In the genomic region with DNA sequence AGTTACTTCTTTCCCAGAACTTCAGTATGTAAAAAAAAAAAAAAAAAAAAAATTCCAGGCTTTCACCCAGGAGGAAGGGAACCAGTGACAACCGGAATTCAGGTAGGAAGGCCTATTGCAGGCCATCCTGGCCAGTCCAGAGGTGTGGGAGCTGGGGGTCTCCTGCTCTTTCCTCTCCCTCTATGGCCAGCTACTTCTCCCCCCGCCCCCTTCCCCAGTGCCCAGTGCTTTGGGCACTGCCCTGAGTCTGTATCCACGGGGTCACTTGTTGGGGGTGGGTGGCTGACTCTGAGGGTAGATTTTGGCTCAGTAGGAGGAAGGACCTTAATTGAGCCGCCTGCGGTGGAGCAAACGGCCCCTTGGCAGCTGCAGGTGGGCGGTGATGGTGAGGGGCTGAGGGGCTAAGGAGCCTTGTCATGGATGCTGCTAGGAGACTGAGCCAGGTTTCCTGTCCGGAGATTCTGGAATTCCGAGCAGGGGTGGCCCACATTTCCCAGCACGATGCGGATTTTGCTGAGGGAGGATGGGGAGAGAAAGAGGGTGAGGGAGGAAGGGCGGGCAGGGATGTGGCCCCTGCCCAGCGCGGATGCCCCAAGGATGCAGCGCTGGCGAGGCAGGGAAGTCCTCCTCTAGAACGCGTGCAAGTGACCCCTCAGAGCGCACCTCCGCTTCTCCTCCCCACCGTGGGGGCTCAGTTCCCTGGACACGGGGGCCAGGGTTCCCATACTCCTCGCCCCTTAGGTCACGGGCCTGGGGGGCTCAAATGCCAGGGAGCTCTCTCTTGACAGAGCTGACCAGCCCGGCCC, we compare ENCODE assay signal across 7 cellular contexts. TPM values are rescaled to one million over a fixed set of nuclear protein-coding genes. Genes with fewer than 3 reads are reported as not detected.
A peak's percentile ranks its signal among the peaks of the same experiment; 100 is the strongest.
DNase-seq lines count a peak whose midpoint lies in the region; FAIRE-seq and TF ChIP-seq lines count a peak whose summit lies in the region.

No MANE protein-coding gene starts in this region.

- 25 to 48% (median 34%) methylated on average over 9 to 25 of the region's 25 CpGs for WGBS in adrenal gland, 4 donors

- H3K4me3 Mint-ChIP-seq in IgD-negative memory B cell = peak overlapping the region; percentile 87 to 95 (median 94)

- peaks cover 14 to 21% (median 16%) of the 10 kb centered on the region in 3 donors for H3K4me1 Mint-ChIP-seq in IgD-negative memory B cell

- H3K27ac ChIP-seq in adrenal gland = peak overlapping the region; percentile 53 to 93 (median 86)
- peak overlapping the region; percentile 56 for H3K27ac ChIP-seq in keratinocyte (ENCODE audit: control insufficient read depth, insufficient read depth, low read length)
- peak overlapping the region; percentile 89 for H3K27ac ChIP-seq in stomach smooth muscle (ENCODE audit: low read length)

- H3K79me2 ChIP-seq in keratinocyte (ENCODE audit: control insufficient read depth, insufficient read depth, low read length) = peaks cover 24% of the 10 kb centered on the region

- TF ChIP-seq CTCF in adrenal gland (IDR thresholded peaks at IDR 0.05) (no peak), keratinocyte (optimal IDR thresholded peaks at IDR 0.05 in 1 of 3, IDR thresholded peaks at IDR 0.05 in 1 of 3, conservative IDR thresholded peaks at IDR 0.05 in 1 of 3; ENCODE audit: extremely low read depth in 1 of 3, insufficient read depth in 2 of 3, low read length in 3 of 3) (no peak), GM20000 (IDR thresholded peaks at IDR 0.05; ENCODE audit: extremely low read depth, missing control alignments) (no peak)

- H3K4me1 ChIP-seq in adrenal gland (replicated peaks in 1 of 2) = peaks cover 10 to 22% of the 10 kb centered on the region in 2 donors
- H3K4me1 ChIP-seq in keratinocyte (ENCODE audit: control insufficient read depth, extremely low read depth, insufficient read depth, low read length) = peaks cover 17% of the 10 kb centered on the region
- H3K4me1 ChIP-seq in stomach smooth muscle (ENCODE audit: control insufficient read depth, insufficient read depth, low read length) = peaks cover 39% of the 10 kb centered on the region

- peaks cover 0 to 2% (median 0%) of the 10 kb centered on the region in 3 donors for H3K9me3 Mint-ChIP-seq in IgD-negative memory B cell

- no peak for TF ChIP-seq POLR2A in adrenal gland (IDR thresholded peaks at IDR 0.05)

- H3K27me3 ChIP-seq in adrenal gland (no peaks in the 10 kb centered on the region), keratinocyte (ENCODE audit: control insufficient read depth, extremely low read depth, insufficient read depth, low read length) (no peaks in the 10 kb centered on the region), stomach smooth muscle (ENCODE audit: control insufficient read depth in 1 of 2, insufficient read depth in 2 of 2, low read length in 2 of 2) (no peaks in the 10 kb centered on the region)

- no peak for FAIRE-seq in keratinocyte (lab: Jason Lieb, UNC)

- H4K20me1 ChIP-seq in keratinocyte (ENCODE audit: control insufficient read depth, extremely low read depth, insufficient read depth, low read length) = no peaks in the 10 kb centered on the region

- peak overlapping the region; percentile 82 for H3K9ac ChIP-seq in keratinocyte (ENCODE audit: control insufficient read depth, extremely low read depth, insufficient read depth, low read length)
- peak overlapping the region; percentile 81 to 91 for H3K9ac ChIP-seq in stomach smooth muscle (ENCODE audit: low read length in 2 of 2)

- H3K9me3 ChIP-seq in adrenal gland (replicated peaks in 1 of 3) (no peaks in the 10 kb centered on the region), keratinocyte (ENCODE audit: control insufficient read depth, low read depth, low read length) (no peaks in the 10 kb centered on the region), stomach smooth muscle (ENCODE audit: control insufficient read depth in 2 of 2, low read length in 2 of 2) (no peaks in the 10 kb centered on the region)

- H3K36me3 Mint-ChIP-seq in IgD-negative memory B cell = peaks cover 4% of the 10 kb centered on the region

- peak overlapping the region; percentile 89 for H2AFZ ChIP-seq in keratinocyte (ENCODE audit: control insufficient read depth, low read length)

- dilution Hi-C loops in keratinocyte (cut with MboI; ENCODE audit: extremely low pct_ligation_motif_present, low sequenced_read_pairs) = no loop called here

- intact Hi-C loops in adrenal gland (cut with DNase I) = no loop called here

- peak overlapping the region; percentile 80 for H3K4me2 ChIP-seq in keratinocyte (ENCODE audit: control insufficient read depth, extremely low read depth, insufficient read depth, low read depth, low read length)

- H3K27ac Mint-ChIP-seq in IgD-negative memory B cell = peak overlapping the region; percentile 74 to 90 (median 80)

- DNase-seq in adrenal gland (peak in 2 of 7 donors; percentile 20 to 24), keratinocyte (ENCODE audit: low read depth, low spot score) (no peak), AG08396 (ENCODE audit: low spot score) (no peak), GM20000 (ENCODE audit: low spot score) (no peak)
- DNase-seq in NK-92 treated with Interleukin-12 subunit alpha and Interleukin-12 subunit beta, amount 100 ng/mL, for 24 hours (lab: John Stamatoyannopoulos, UW) = no peak

- H3K9me1 ChIP-seq in keratinocyte (ENCODE audit: control insufficient read depth, extremely low read depth, insufficient read depth, low read length) = no peaks in the 10 kb centered on the region

- H3K4me3 ChIP-seq in adrenal gland (peak overlapping the region; percentile 45 to 90 (median 73)), keratinocyte (ENCODE audit: control insufficient read depth in 2 of 3, extremely low read depth in 1 of 3, insufficient read depth in 2 of 3, low read depth in 1 of 3, low read length in 3 of 3) (peak overlapping the region; percentile 66 to 80 (median 78)), stomach smooth muscle (ENCODE audit: low read length in 2 of 2) (peak overlapping the region; percentile 74 to 81)

- H3K36me3 ChIP-seq in adrenal gland (replicated peaks in 1 of 2) = no peaks in the 10 kb centered on the region
- no peaks in the 10 kb centered on the region for H3K36me3 ChIP-seq in keratinocyte (ENCODE audit: control insufficient read depth in 2 of 2, extremely low read depth in 1 of 2, insufficient read depth in 2 of 2, low read length in 2 of 2)
- H3K36me3 ChIP-seq in stomach smooth muscle (ENCODE audit: control insufficient read depth in 2 of 2, insufficient read depth in 2 of 2, low read length in 2 of 2) = no peaks in the 10 kb centered on the region

- no peaks in the 10 kb centered on the region for H3K27me3 Mint-ChIP-seq in IgD-negative memory B cell

RNA-seq across cellular contexts. Expression of gene PHF2, which starts 1.3 kb away (rescaled TPM):
- polyA plus RNA-seq in IgD-negative memory B cell = 1.6 TPM
- 10 to 100 TPM; 14.5 to 27.2 (median 22.0) TPM for total RNA-seq in adrenal gland
- polyA plus RNA-seq in adrenal gland = 10 to 100 TPM; 11.5 to 37.6 (median 26.1) TPM
- polyA plus RNA-seq in keratinocyte = 3.7 to 6.6 TPM (median 5.1 TPM) in 3 replicates
- polyA plus RNA-seq in keratinocyte (2011; ENCODE audit: low read depth) = 2.8 TPM
- 3.0 and 3.6 TPM in 2 replicates for polyA plus RNA-seq in keratinocyte (2011; cell fraction: cytosol; rRNA removed)
- 7.4 and 8.4 TPM in 2 replicates for polyA plus RNA-seq in keratinocyte (2011; cell fraction: nucleus; rRNA removed)
- polyA plus RNA-seq in keratinocyte (2012; ENCODE audit: low replicate concordance) = 5.4 and 7.9 TPM in 2 replicates
- 2.9 to 5.9 TPM (median 4.3 TPM) in 3 replicates for polyA minus RNA-seq in keratinocyte
- polyA minus RNA-seq in keratinocyte (2011; cell fraction: cytosol; rRNA and poly(A)+ RNA removed) = 5.0 TPM
- polyA minus RNA-seq in keratinocyte (2011; cell fraction: nucleus; rRNA and poly(A)+ RNA removed) = 4.2 and 5.0 TPM in 2 replicates
